In genomic region chr14:69755299-69755698, GRCh38 we compare ENCODE assay signal across 18 cellular contexts. TPM values are rescaled to one million over a fixed set of nuclear protein-coding genes. Genes with fewer than 3 reads are reported as not detected.
DNase-seq lines count a peak whose midpoint lies in the region; ATAC-seq and TF ChIP-seq lines count a peak whose summit lies in the region.
"Had no signal": no experiment of that assay in that cellular context is flagged by ENCODE, and none has a peak within 500 bp of the region (broad histone marks: within the 10 kb centered on the region; RNA-seq: fewer than 3 reads in every experiment).

No MANE protein-coding gene starts in this region.

- no peak overlapping the region for H3K4me3 Mint-ChIP-seq in activated naive CD4-positive, alpha-beta T cell treated with anti-CD3 and anti-CD28 coated beads, Interleukin-2, amount 10 ng/mL, durations not matched to agents 7 days and 5 days
- H3K4me3 Mint-ChIP-seq: activated CD8-positive, alpha-beta memory T cell treated with anti-CD3 and anti-CD28 coated beads, Interleukin-2, amount 10 ng/mL, durations not matched to agents 7 days and 5 days; activated naive CD4-positive, alpha-beta T cell treated with anti-CD3 and anti-CD28 coated beads, Interleukin-2, amount 50 U/mL, for 24 hours; stimulated activated memory B cell treated with anti-CD40 and anti-IgM and Interleukin-4, amounts not matched to agents 10 μg/mL and 1 μg/mL and 100 μg/mL, for 72 hours had no signal

- peaks cover 8% of the 10 kb centered on the region for H3K4me1 ChIP-seq in OCI-LY7 (ENCODE audit: insufficient read depth, low read length, poor library complexity, severe bottlenecking)
- H3K4me1 ChIP-seq in esophagus (ENCODE audit: control insufficient read depth in 2 of 2, insufficient read depth in 2 of 2, low read length in 1 of 2) = peaks cover 0 to 2% of the 10 kb centered on the region in 2 donors
- peaks cover 0 to 21% (median 15%) of the 10 kb centered on the region in 4 donors for H3K4me1 ChIP-seq in transverse colon
- H3K4me1 ChIP-seq: HAP-1 had no signal

- H3K27me3 ChIP-seq in esophagus (ENCODE audit: control insufficient read depth in 1 of 2, insufficient read depth in 2 of 2, low read length in 2 of 2) = no peaks in the 10 kb centered on the region
- H3K27me3 ChIP-seq in transverse colon = no peaks in the 10 kb centered on the region
- H3K27me3 ChIP-seq: ovary had no signal

- no peak overlapping the region for H3K27ac ChIP-seq in OCI-LY7 (ENCODE audit: low read depth, low read length, poor library complexity, severe bottlenecking)
- peak overlapping the region; percentile 61 to 77 for H3K27ac ChIP-seq in esophagus (ENCODE audit: low read depth in 2 of 2, low read length in 1 of 2)
- peak overlapping the region; percentile 70 to 87 (median 84) for H3K27ac ChIP-seq in transverse colon
- H3K27ac ChIP-seq: ovary, VCaP had no signal

- no peak overlapping the region for H3K4me3 ChIP-seq in OCI-LY7 (ENCODE audit: low read depth, low read length, poor library complexity, severe bottlenecking)
- H3K4me3 ChIP-seq in esophagus (ENCODE audit: low read depth in 1 of 2, low read length in 2 of 2) = no peak overlapping the region
- no peak overlapping the region for H3K4me3 ChIP-seq in transverse colon
- H3K4me3 ChIP-seq: HAP-1, ovary, skin epidermis had no signal

- no peak for TF ChIP-seq POLR2A in transverse colon (IDR thresholded peaks at IDR 0.05)

- H3K27me3 Mint-ChIP-seq in activated naive CD4-positive, alpha-beta T cell treated with anti-CD3 and anti-CD28 coated beads, Interleukin-2, amount 10 ng/mL, durations not matched to agents 7 days and 5 days = peaks cover 5% of the 10 kb centered on the region
- H3K27me3 Mint-ChIP-seq: activated CD8-positive, alpha-beta memory T cell treated with anti-CD3 and anti-CD28 coated beads, Interleukin-2, amount 10 ng/mL, durations not matched to agents 7 days and 5 days; activated naive CD4-positive, alpha-beta T cell treated with anti-CD3 and anti-CD28 coated beads, Interleukin-2, amount 50 U/mL, for 24 hours; stimulated activated memory B cell treated with anti-CD40 and anti-IgM and Interleukin-4, amounts not matched to agents 10 μg/mL and 1 μg/mL and 100 μg/mL, for 72 hours had no signal

- TF ChIP-seq CTCF in OCI-LY7 (conservative IDR thresholded peaks at IDR 0.05; ENCODE audit: low read length) (no peak), transverse colon (IDR thresholded peaks at IDR 0.05) (no peak)

- H3K36me3 ChIP-seq in OCI-LY7 (ENCODE audit: insufficient read depth, low read length) (no peaks in the 10 kb centered on the region), esophagus (ENCODE audit: control insufficient read depth in 2 of 2, insufficient read depth in 2 of 2, low read length in 1 of 2) (no peaks in the 10 kb centered on the region), transverse colon (no peaks in the 10 kb centered on the region)
- H3K36me3 ChIP-seq: HAP-1, ovary had no signal

- POLR2A ChIA-PET in OCI-LY7 (lab: Charles Lee) = interaction anchor here (2.2 kb wide), 1 partner anchor 11 kb away, joined by 7 read pairs; the partner anchor contains the start of gene SRSF5

- H3K79me2 ChIP-seq in OCI-LY7 (ENCODE audit: insufficient read depth, low read depth, low read length) = no peaks in the 10 kb centered on the region

- no peaks in the 10 kb centered on the region for H4K20me1 ChIP-seq in OCI-LY7 (ENCODE audit: insufficient read depth, low read length)

- in situ Hi-C loops in transverse colon (cut with MboI; ENCODE audit: low pct_ligation_motif_present in 1 of 4, low pct_unique_long_range_greater_than_20kb in 1 of 4, low sequenced_read_pairs in 3 of 4) = no loop called here

- H2AFZ ChIP-seq in OCI-LY7 (ENCODE audit: low read length) = peak overlapping the region; percentile 61; the same call in 1 of the 2 replicates

- no peaks in the 10 kb centered on the region for H3K36me3 Mint-ChIP-seq in activated naive CD4-positive, alpha-beta T cell treated with anti-CD3 and anti-CD28 coated beads, Interleukin-2, amount 10 ng/mL, durations not matched to agents 7 days and 5 days
- H3K36me3 Mint-ChIP-seq: activated CD8-positive, alpha-beta memory T cell treated with anti-CD3 and anti-CD28 coated beads, Interleukin-2, amount 10 ng/mL, durations not matched to agents 7 days and 5 days; activated naive CD4-positive, alpha-beta T cell treated with anti-CD3 and anti-CD28 coated beads, Interleukin-2, amount 50 U/mL, for 24 hours; stimulated activated memory B cell treated with anti-CD40 and anti-IgM and Interleukin-4, amounts not matched to agents 10 μg/mL and 1 μg/mL and 100 μg/mL, for 72 hours had no signal

- DNase-seq in activated naive CD4-positive, alpha-beta T cell treated with anti-CD3 and anti-CD28 coated beads, Interleukin-2, amount 10 ng/mL, durations not matched to agents 7 days and 5 days = no peak
- DNase-seq in activated naive CD4-positive, alpha-beta T cell (lab: John Stamatoyannopoulos, UW) = no peak
- no peak for DNase-seq in OCI-LY7 (ENCODE audit: low spot score)
- peak; percentile 31 for DNase-seq in transverse colon
- no peak for DNase-seq in putamen (ENCODE audit: low spot score)
- no peak for DNase-seq in DMS153 (lab: John Stamatoyannopoulos, UW)
- DNase-seq: COR-L47; effector CD8-positive, alpha-beta T cell; NCI-H2227 treated with DMSO at 0.1 percent for 48 hours; ovary had no signal

- no peaks in the 10 kb centered on the region for H3K9me2 ChIP-seq in OCI-LY7 (ENCODE audit: insufficient read depth, low read length)

- CTCF ChIA-PET in activated naive CD4-positive, alpha-beta T cell treated with anti-CD3 and anti-CD28 coated beads, Interleukin-2, amount 10 ng/mL, durations not matched to agents 7 days and 5 days (lab: Charles Lee) = interaction anchor here (0.6 kb wide), 1 partner anchor 36 kb away, joined by 5 read pairs; no protein-coding TSS in a partner anchor
- CTCF ChIA-PET in OCI-LY7 (lab: Charles Lee; ENCODE audit: unreplicated experiment) = no interaction called here

- peak overlapping the region; percentile 53 for H3K27ac Mint-ChIP-seq in activated naive CD4-positive, alpha-beta T cell treated with anti-CD3 and anti-CD28 coated beads, Interleukin-2, amount 10 ng/mL, durations not matched to agents 7 days and 5 days
- H3K27ac Mint-ChIP-seq: activated CD8-positive, alpha-beta memory T cell treated with anti-CD3 and anti-CD28 coated beads, Interleukin-2, amount 10 ng/mL, durations not matched to agents 7 days and 5 days; activated naive CD4-positive, alpha-beta T cell treated with anti-CD3 and anti-CD28 coated beads, Interleukin-2, amount 50 U/mL, for 24 hours; stimulated activated memory B cell treated with anti-CD40 and anti-IgM and Interleukin-4, amounts not matched to agents 10 μg/mL and 1 μg/mL and 100 μg/mL, for 72 hours had no signal

- H3K9me3 Mint-ChIP-seq in activated naive CD4-positive, alpha-beta T cell treated with anti-CD3 and anti-CD28 coated beads, Interleukin-2, amount 10 ng/mL, durations not matched to agents 7 days and 5 days = peaks cover 1% of the 10 kb centered on the region
- H3K9me3 Mint-ChIP-seq: activated naive CD4-positive, alpha-beta T cell treated with anti-CD3 and anti-CD28 coated beads, Interleukin-2, amount 50 U/mL, for 24 hours; stimulated activated memory B cell treated with anti-CD40 and anti-IgM and Interleukin-4, amounts not matched to agents 10 μg/mL and 1 μg/mL and 100 μg/mL, for 72 hours had no signal

- no peak for ATAC-seq in GM19328 (IDR thresholded peaks at IDR 0.05; ENCODE audit: unreplicated experiment)
- ATAC-seq: activated CD8-positive, alpha-beta memory T cell treated with anti-CD3 and anti-CD28 coated beads, Interleukin-2, amount 10 ng/mL, durations not matched to agents 7 days and 5 days; stimulated activated memory B cell treated with anti-CD40 and anti-IgM and Interleukin-4, amounts not matched to agents 10 μg/mL and 1 μg/mL and 100 μg/mL, for 72 hours had no signal

- TF ChIP-seq EP300 in transverse colon (IDR thresholded peaks at IDR 0.05; ENCODE audit: low read depth) = no peak

- peaks cover 14% of the 10 kb centered on the region for H3K4me1 Mint-ChIP-seq in activated naive CD4-positive, alpha-beta T cell treated with anti-CD3 and anti-CD28 coated beads, Interleukin-2, amount 10 ng/mL, durations not matched to agents 7 days and 5 days

- BruUV-seq in OCI-LY7 (replicated peaks; lab: Mats Ljungman, UMichigan) = no TSS peak

- intact Hi-C loops in OCI-LY7 (cut with micrococcal nuclease; ENCODE audit: unreplicated experiment) = no loop called here
- intact Hi-C loops in transverse colon (cut with DNase I; ENCODE audit: low total_unique reads) = no loop called here

- no peak overlapping the region for H3K4me2 ChIP-seq in OCI-LY7 (ENCODE audit: low read length)

- H3K9me3 ChIP-seq in OCI-LY7 (ENCODE audit: low read length) = no peaks in the 10 kb centered on the region
- H3K9me3 ChIP-seq in esophagus (ENCODE audit: control insufficient read depth in 2 of 2, insufficient read depth in 1 of 2, low read depth in 1 of 2, low read length in 1 of 2) = no peaks in the 10 kb centered on the region
- H3K9me3 ChIP-seq in transverse colon = no peaks in the 10 kb centered on the region
- H3K9me3 ChIP-seq: HAP-1, ovary had no signal

RNA-seq across cellular contexts. Expression of gene SRSF5, which starts 11.6 kb away (rescaled TPM):
- total RNA-seq in OCI-LY7 (2014; rRNA removed; shearing (Covaris generic)) = 341 and 456 TPM in 2 replicates
- total RNA-seq in OCI-LY7 (2022) (474 and 484 TPM in 2 replicates), transverse colon (100 to 1,000 TPM; 255 to 557 (median 471) TPM)
- polyA plus RNA-seq in esophagus = 100 to 1,000 TPM; 362 to 481 TPM

RNA-seq across cellular contexts. Expression of gene SLC10A1, which starts 41.7 kb away (rescaled TPM):
- not detected in 2 replicates for total RNA-seq in OCI-LY7 (2014; rRNA removed; shearing (Covaris generic))
- not detected in 2 replicates for total RNA-seq in OCI-LY7 (2022)
- not detected for polyA plus RNA-seq in esophagus
- total RNA-seq in transverse colon = under 1 TPM in 1 of 4 donors, not detected in 3; 0.27 TPM
- total RNA-seq: activated CD8-positive, alpha-beta memory T cell treated with anti-CD3 and anti-CD28 coated beads, Interleukin-2, amount 10 ng/mL, durations not matched to agents 7 days and 5 days; ovary had no signal
- polyA plus RNA-seq: ovary had no signal
